ENCODE assay signal across 16 cellular contexts in genomic region chr11:104736503-104736902, GRCh38.
"Had no signal": no experiment of that assay in that cellular context is flagged by ENCODE, and none has a peak within 500 bp of the region (broad histone marks: within the 10 kb centered on the region; RNA-seq: fewer than 3 reads in every experiment).

No MANE protein-coding gene starts in this region.

- H3K27ac ChIP-seq: brain microvascular endothelial cell, esophagus squamous epithelium, foreskin keratinocyte, left lung, neural progenitor cell, pancreas, testis had no signal

- H3K27me3 ChIP-seq: brain microvascular endothelial cell, esophagus squamous epithelium, foreskin keratinocyte, left lung, neural progenitor cell, pancreas, testis had no signal

- H3K4me1 ChIP-seq: esophagus squamous epithelium, foreskin keratinocyte, neural progenitor cell, pancreas, testis had no signal

- H3K9me3 Mint-ChIP-seq: neural progenitor cell had no signal

- H3K4me1 Mint-ChIP-seq: neural progenitor cell had no signal

- ATAC-seq: foreskin keratinocyte, left lung, pancreas had no signal

- H3K4me3 ChIP-seq: esophagus squamous epithelium, left lung, neural progenitor cell, pancreas, testis had no signal

- H3K27me3 Mint-ChIP-seq: activated CD4-positive, alpha-beta memory T cell treated with anti-CD3 and anti-CD28 coated beads, Interleukin-2, amount 10 ng/mL, durations not matched to agents 7 days and 5 days; activated naive CD8-positive, alpha-beta T cell; stimulated activated naive CD8-positive, alpha-beta T cell treated with anti-CD3 and anti-CD28 coated beads, Interleukin-15, Interleukin-2, amounts not matched to agents 100 ng/mL and 50 ng/mL, for 24 hours had no signal

- H3K36me3 Mint-ChIP-seq: activated naive CD8-positive, alpha-beta T cell; neural progenitor cell had no signal

- H3K9me3 ChIP-seq: esophagus squamous epithelium, left lung, pancreas, testis had no signal

- H3K4me3 Mint-ChIP-seq: activated CD4-positive, alpha-beta memory T cell treated with anti-CD3 and anti-CD28 coated beads, Interleukin-2, amount 10 ng/mL, durations not matched to agents 7 days and 5 days; activated naive CD8-positive, alpha-beta T cell; neural progenitor cell; stimulated activated naive CD8-positive, alpha-beta T cell treated with anti-CD3 and anti-CD28 coated beads, Interleukin-15, Interleukin-2, amounts not matched to agents 100 ng/mL and 50 ng/mL, for 24 hours had no signal

- H3K36me3 ChIP-seq: brain microvascular endothelial cell, esophagus squamous epithelium, left lung, neural progenitor cell, pancreas had no signal

- DNase-seq: activated CD4-positive, alpha-beta memory T cell treated with anti-CD3 and anti-CD28 coated beads, Interleukin-2, amount 10 ng/mL, durations not matched to agents 7 days and 5 days; activated gamma-delta T cell; activated T-cell treated with anti-CD3 and anti-CD28 coated beads, Interleukin-2, amount 50 U/mL, for 48 hours; brain microvascular endothelial cell; cerebellar nuclear complex; esophagus squamous epithelium; foreskin keratinocyte; left lung; mesendoderm; pancreas; stimulated activated CD4-positive, alpha-beta T cell treated with anti-CD3 and anti-CD28 coated beads, Interleukin-4, amount 100 ng/mL, for 1 hour; stimulated activated CD8-positive, alpha-beta memory T cell treated with anti-CD3 and anti-CD28 coated beads, Interleukin-4, amount 100 ng/mL, for 48 hours; testis had no signal

- FAIRE-seq: pancreas had no signal

- H3K27ac Mint-ChIP-seq: activated CD4-positive, alpha-beta memory T cell treated with anti-CD3 and anti-CD28 coated beads, Interleukin-2, amount 10 ng/mL, durations not matched to agents 7 days and 5 days; activated naive CD8-positive, alpha-beta T cell; neural progenitor cell; stimulated activated naive CD8-positive, alpha-beta T cell treated with anti-CD3 and anti-CD28 coated beads, Interleukin-15, Interleukin-2, amounts not matched to agents 100 ng/mL and 50 ng/mL, for 24 hours had no signal
